In the genomic region with DNA sequence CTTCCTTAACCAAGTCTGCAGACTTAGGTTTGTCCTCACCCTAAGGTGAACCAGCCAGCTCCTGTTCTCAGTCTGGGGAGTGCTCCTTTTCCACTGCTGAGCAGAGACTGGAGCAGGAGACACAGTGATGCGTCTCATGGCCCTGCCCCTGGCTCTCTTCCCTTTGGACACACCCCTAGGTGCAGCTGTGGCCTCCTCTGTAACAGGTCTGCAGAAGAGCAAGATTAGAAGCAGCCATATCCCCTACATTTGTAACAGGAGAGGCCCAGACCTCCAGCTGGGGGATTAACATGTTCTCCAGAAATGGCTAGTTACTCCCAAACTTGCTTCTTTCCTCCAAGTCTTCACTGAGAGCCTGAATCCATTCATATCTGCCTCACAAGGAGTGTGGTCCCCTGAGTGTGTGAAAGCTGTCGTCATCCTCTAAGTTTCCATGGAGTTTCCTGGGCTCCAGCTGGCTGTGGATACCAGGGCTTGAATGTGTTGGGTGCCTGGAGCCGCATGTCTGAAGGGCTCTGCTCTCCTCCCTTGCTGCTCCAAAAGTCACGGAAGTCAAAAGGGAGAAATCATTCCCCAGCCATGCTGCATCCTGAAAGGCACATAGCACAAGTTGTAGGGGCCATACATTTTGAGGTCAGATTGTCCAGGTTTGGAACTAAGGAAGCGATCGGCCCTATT, we compare ENCODE assay signal across 30 cellular contexts. TPM values are rescaled to one million over a fixed set of nuclear protein-coding genes. Genes with fewer than 3 reads are reported as not detected.
DNase-seq lines count a peak whose midpoint lies in the region; ATAC-seq and TF ChIP-seq lines count a peak whose summit lies in the region.
"Had no signal": no experiment of that assay in that cellular context is flagged by ENCODE, and none has a peak within 500 bp of the region (broad histone marks: within the 10 kb centered on the region; RNA-seq: fewer than 3 reads in every experiment).

No MANE protein-coding gene starts in this region.

- peak overlapping the region; percentile 88 for H3K27ac ChIP-seq in colonic mucosa
- H3K27ac ChIP-seq in transverse colon, result peak overlapping the region; percentile 84 to 89 (median 86)

- peak; percentile 49 to 68 for DNase-seq in NCI-H526 (lab: John Stamatoyannopoulos, UW)
- no peak for DNase-seq in NCI-H526 treated with DMSO at 0.1 percent for 48 hours (lab: John Stamatoyannopoulos, UW)
- DNase-seq in colonic mucosa, result peak; percentile 65
- DNase-seq in islet precursor cell, result peak; percentile 45
- peak; percentile 62 for DNase-seq in transverse colon
- no peak for DNase-seq in GM03348 (ENCODE audit: low spot score)
- DNase-seq in middle frontal gyrus (ENCODE audit: extremely low spot score, low spot score), result no peak
- DNase-seq: activated B cell treated with CpG ODN at 0.5 μM for 24 hours; activated CD4-positive, alpha-beta T cell treated with anti-CD3 and anti-CD28 coated beads, Interleukin-2, amount 10 ng/mL, durations not matched to agents 7 days and 5 days; activated effector memory CD4-positive, alpha-beta T cell treated with Interleukin-2 at 50 U/mL for 16 hours; activated T-cell treated with anti-CD3 and anti-CD28 coated beads, Interleukin-2, amount 50 U/mL, for 1 hour; anterior cingulate cortex; Calu3; DMS79; effector memory CD4-positive, alpha-beta T cell; erythroblast; foreskin melanocyte; HFFc6; KG1; kidney glomerular epithelial cell; MG63; NCI-H1105; NCI-H2029 treated with DMSO at 0.1 percent for 48 hours; NCI-H345; stimulated activated CD4-positive, alpha-beta T cell treated with anti-CD3 and anti-CD28 coated beads, Interleukin-1b, Interleukin-23, amount 100 ng/mL, for 48 hours; stimulated activated naive CD4-positive, alpha-beta T cell treated with Interleukin-2 at 50 U/mL for 16 hours; T-helper 1 cell had no signal

- H3K4me1 ChIP-seq in colonic mucosa, result peaks cover 6% of the 10 kb centered on the region
- peaks cover 20 to 54% (median 41%) of the 10 kb centered on the region in 4 donors for H3K4me1 ChIP-seq in transverse colon

- H3K36me3 ChIP-seq in colonic mucosa, result no peaks in the 10 kb centered on the region
- no peaks in the 10 kb centered on the region for H3K36me3 ChIP-seq in transverse colon
- H3K36me3 ChIP-seq: MG63 had no signal

- no peak for ATAC-seq in HG03469 (IDR thresholded peaks at IDR 0.05; ENCODE audit: unreplicated experiment)

- H3K9ac ChIP-seq in colonic mucosa (ENCODE audit: low read depth in 2 of 2, low read length in 2 of 2), result peak overlapping the region in 1 of 2 donors; percentile 66

- H3K4me3 ChIP-seq in colonic mucosa (no peak overlapping the region), transverse colon (no peak overlapping the region)
- H3K4me3 ChIP-seq: MG63 had no signal

- intact Hi-C loops in colonic mucosa (cut with DNase I) (no loop called here), transverse colon (cut with DNase I; ENCODE audit: low total_unique reads) (no loop called here)

- no peak for TF ChIP-seq CTCF in colonic mucosa (IDR thresholded peaks at IDR 0.05)
- no peak for TF ChIP-seq CTCF in transverse colon (IDR thresholded peaks at IDR 0.05)

- WGBS in transverse colon (ENCODE audit: low coverage in 1 of 2), 2 donors, result 72% methylated on average over 6 of the region's 6 CpGs; no CpG with 5 or more reads in 1 of the 2 donors

- H3K9me3 ChIP-seq in colonic mucosa (no peaks in the 10 kb centered on the region), transverse colon (no peaks in the 10 kb centered on the region)
- H3K9me3 ChIP-seq: MG63 had no signal

- no peaks in the 10 kb centered on the region for H3K27me3 ChIP-seq in colonic mucosa
- no peaks in the 10 kb centered on the region for H3K27me3 ChIP-seq in transverse colon
- H3K27me3 ChIP-seq: MG63 had no signal

- TF ChIP-seq POLR2A in transverse colon (IDR thresholded peaks at IDR 0.05), result no peak

- in situ Hi-C loops in transverse colon (cut with MboI; ENCODE audit: low pct_ligation_motif_present in 1 of 4, low pct_unique_long_range_greater_than_20kb in 1 of 4, low sequenced_read_pairs in 3 of 4), result no loop called here

- no peak for TF ChIP-seq EP300 in transverse colon (IDR thresholded peaks at IDR 0.05; ENCODE audit: low read depth)

RNA-seq across cellular contexts. Expression of a gene that starts 57.7 kb away (rescaled TPM):
- total RNA-seq in colonic mucosa (10 to 100 TPM; 23.7 to 27.3 TPM), transverse colon (10 to 100 TPM in 3 of 4 donors, 1 to 10 TPM in 1; 1.2 to 64.5 (median 38.8) TPM)
- total RNA-seq: activated CD4-positive, alpha-beta T cell treated with anti-CD3 and anti-CD28 coated beads, Interleukin-2, amount 10 ng/mL, durations not matched to agents 7 days and 5 days; lung microvascular endothelial cell; myocyte had no signal

Comparison
In these comparisons a context has a peak if more than half of its experiments do, and no peak if none do; other contexts are left out.
1. DNase-seq: peak in NCI-H526 (2 of 2), colonic mucosa (single experiment), islet precursor cell (single experiment) and transverse colon (single experiment); none in NCI-H526 treated with DMSO at 0.1 percent for 48 hours (single experiment), GM03348 (single experiment) and middle frontal gyrus (single experiment).